Comparison of ENCODE assay signal across 20 cellular contexts in genomic region chr4:2237267-2237666, GRCh38. TPM values are rescaled to one million over a fixed set of nuclear protein-coding genes. Genes with fewer than 3 reads are reported as not detected.
A peak's percentile ranks its signal among the peaks of the same experiment; 100 is the strongest.
DNase-seq lines count a peak whose midpoint lies in the region; ATAC-seq, FAIRE-seq and TF ChIP-seq lines count a peak whose summit lies in the region.
"Had no signal": no experiment of that assay in that cellular context is flagged by ENCODE, and none has a peak within 500 bp of the region (broad histone marks: within the 10 kb centered on the region; RNA-seq: fewer than 3 reads in every experiment).

No MANE protein-coding gene starts in this region.

- H3K27ac Mint-ChIP-seq in activated CD8-positive, alpha-beta memory T cell treated with anti-CD3 and anti-CD28 coated beads, Interleukin-2, amount 10 ng/mL, durations not matched to agents 7 days and 5 days: peak overlapping the region; percentile 67
- H3K27ac Mint-ChIP-seq in CD8-positive, alpha-beta memory T cell: peak overlapping the region in 3 of 8 donors; percentile 30 to 85 (median 74)
- no peak overlapping the region for H3K27ac Mint-ChIP-seq in activated CD4-positive, alpha-beta memory T cell treated with anti-CD3 and anti-CD28 coated beads for 36 hours
- no peak overlapping the region for H3K27ac Mint-ChIP-seq in nephron

- CTCF ChIA-PET in activated CD8-positive, alpha-beta memory T cell treated with anti-CD3 and anti-CD28 coated beads, Interleukin-2, amount 10 ng/mL, durations not matched to agents 7 days and 5 days (lab: Charles Lee): interaction anchor here (1.3 to 3.0 kb wide), 2 partner anchors 17 to 182 kb away, joined by 3 to 24 read pairs; partner anchors contain the start of genes CFAP99 and ZFYVE28
- CTCF ChIA-PET in CD8-positive, alpha-beta memory T cell (lab: Charles Lee): interaction anchor here (0.7 to 3.1 kb wide), 3 partner anchors 9 to 183 kb away, joined by 3 to 11 read pairs (median 4); no protein-coding TSS in a partner anchor
- CTCF ChIA-PET in activated CD4-positive, alpha-beta memory T cell treated with anti-CD3 and anti-CD28 coated beads for 36 hours (lab: Charles Lee): interaction anchor here (1.1 to 4.0 kb wide), 3 partner anchors 17 to 204 kb away, joined by 3 to 19 read pairs (median 8); partner anchors contain the start of gene CFAP99

- H3K4me3 ChIP-seq in CD8-positive, alpha-beta memory T cell (ENCODE audit: low read length): no peak overlapping the region
- H3K4me3 ChIP-seq in lower lobe of right lung (no peak overlapping the region), pancreas (no peak overlapping the region)
- H3K4me3 ChIP-seq: esophagus squamous epithelium, psoas muscle had no signal

- DNase-seq in activated CD8-positive, alpha-beta memory T cell treated with anti-CD3 and anti-CD28 coated beads, Interleukin-2, amount 10 ng/mL, durations not matched to agents 7 days and 5 days: no peak
- no peak for DNase-seq in activated CD8-positive, alpha-beta memory T cell treated with anti-CD3 and anti-CD28 coated beads for 24 hours
- DNase-seq in CD8-positive, alpha-beta memory T cell: no peak
- DNase-seq in activated CD4-positive, alpha-beta memory T cell treated with anti-CD3 and anti-CD28 coated beads for 36 hours: no peak
- no peak for DNase-seq in lower lobe of right lung
- no peak for DNase-seq in NCI-H2196 treated with DMSO at 0.1 percent for 48 hours (lab: John Stamatoyannopoulos, UW; ENCODE audit: unreplicated experiment)
- no peak for DNase-seq in pancreas
- DNase-seq: ACHN; amniotic stem cell; DMS53; esophagus squamous epithelium; H9; mesenchymal stem cell; NCI-H748 treated with DMSO at 0.1 percent for 48 hours; psoas muscle; stimulated activated CD4-positive, alpha-beta T cell treated with anti-CD3 and anti-CD28 coated beads, Interleukin-4, amount 100 ng/mL, for 4 hours; substantia nigra had no signal

- POLR2A ChIA-PET in CD8-positive, alpha-beta memory T cell (lab: Charles Lee): interaction anchor here (0.6 kb wide), 1 partner anchor 216 kb away, joined by 3 read pairs; no protein-coding TSS in a partner anchor
- POLR2A ChIA-PET in activated CD4-positive, alpha-beta memory T cell treated with anti-CD3 and anti-CD28 coated beads for 36 hours (lab: Charles Lee): no interaction called here

- H3K9me3 Mint-ChIP-seq in activated CD8-positive, alpha-beta memory T cell treated with anti-CD3 and anti-CD28 coated beads, Interleukin-2, amount 10 ng/mL, durations not matched to agents 7 days and 5 days (ENCODE audit: low read depth): no peaks in the 10 kb centered on the region
- H3K9me3 Mint-ChIP-seq in CD8-positive, alpha-beta memory T cell: no peaks in the 10 kb centered on the region
- no peaks in the 10 kb centered on the region for H3K9me3 Mint-ChIP-seq in activated CD4-positive, alpha-beta memory T cell treated with anti-CD3 and anti-CD28 coated beads for 36 hours
- no peaks in the 10 kb centered on the region for H3K9me3 Mint-ChIP-seq in nephron
- H3K9me3 Mint-ChIP-seq: CD14-positive monocyte, H9 had no signal

- H3K4me1 Mint-ChIP-seq in activated CD8-positive, alpha-beta memory T cell treated with anti-CD3 and anti-CD28 coated beads, Interleukin-2, amount 10 ng/mL, durations not matched to agents 7 days and 5 days: peaks cover 55% of the 10 kb centered on the region
- H3K4me1 Mint-ChIP-seq in CD8-positive, alpha-beta memory T cell: peaks cover 59 to 84% (median 84%) of the 10 kb centered on the region in 3 donors
- peaks cover 56% of the 10 kb centered on the region for H3K4me1 Mint-ChIP-seq in activated CD4-positive, alpha-beta memory T cell treated with anti-CD3 and anti-CD28 coated beads for 36 hours (ENCODE audit: low read depth)
- peaks cover 26% of the 10 kb centered on the region for H3K4me1 Mint-ChIP-seq in nephron

- no peak for FAIRE-seq in pancreas (lab: Jason Lieb, UNC)
- FAIRE-seq: urothelium cell line had no signal

- WGBS in pancreas, 2 donors: 78% methylated on average over 2 of the region's 2 CpGs

- no peaks in the 10 kb centered on the region for H3K27me3 ChIP-seq in CD8-positive, alpha-beta memory T cell (ENCODE audit: insufficient read depth, low read length, poor library complexity, severe bottlenecking)
- H3K27me3 ChIP-seq in lower lobe of right lung (ENCODE audit: low read depth) (no peaks in the 10 kb centered on the region), pancreas (no peaks in the 10 kb centered on the region)
- H3K27me3 ChIP-seq: esophagus squamous epithelium had no signal

- intact Hi-C loops in activated CD4-positive, alpha-beta memory T cell treated with anti-CD3 and anti-CD28 coated beads for 36 hours (cut with micrococcal nuclease): no loop called here
- intact Hi-C loops in lower lobe of right lung (cut with DNase I): no loop called here
- intact Hi-C loops in pancreas (cut with DNase I): no loop called here

- H3K9me3 ChIP-seq in CD8-positive, alpha-beta memory T cell (ENCODE audit: low read length): no peaks in the 10 kb centered on the region
- H3K9me3 ChIP-seq in lower lobe of right lung: no peaks in the 10 kb centered on the region
- H3K9me3 ChIP-seq in pancreas: no peaks in the 10 kb centered on the region
- H3K9me3 ChIP-seq: esophagus squamous epithelium, psoas muscle had no signal

- H3K27ac ChIP-seq in CD8-positive, alpha-beta memory T cell (ENCODE audit: low read depth, low read length): no peak overlapping the region
- H3K27ac ChIP-seq in lower lobe of right lung (no peak overlapping the region), pancreas (no peak overlapping the region)
- H3K27ac ChIP-seq: esophagus squamous epithelium, psoas muscle had no signal

- ATAC-seq in activated CD8-positive, alpha-beta memory T cell treated with anti-CD3 and anti-CD28 coated beads, Interleukin-2, amount 10 ng/mL, durations not matched to agents 7 days and 5 days: no peak
- ATAC-seq in lower lobe of right lung (no peak), pancreas (no peak)
- ATAC-seq: psoas muscle had no signal

- H3K36me3 Mint-ChIP-seq in activated CD8-positive, alpha-beta memory T cell treated with anti-CD3 and anti-CD28 coated beads, Interleukin-2, amount 10 ng/mL, durations not matched to agents 7 days and 5 days: peaks cover 50% of the 10 kb centered on the region
- peaks cover 0 to 80% (median 11%) of the 10 kb centered on the region in 3 donors for H3K36me3 Mint-ChIP-seq in CD8-positive, alpha-beta memory T cell
- peaks cover 39% of the 10 kb centered on the region for H3K36me3 Mint-ChIP-seq in activated CD4-positive, alpha-beta memory T cell treated with anti-CD3 and anti-CD28 coated beads for 36 hours
- H3K36me3 Mint-ChIP-seq in nephron (ENCODE audit: low read depth): peaks cover 28% of the 10 kb centered on the region

- TF ChIP-seq CTCF in nephron (IDR thresholded peaks at IDR 0.05; ENCODE audit: unreplicated experiment in 3 of 3) (no peak), lower lobe of right lung (IDR thresholded peaks at IDR 0.05) (no peak), pancreas (IDR thresholded peaks at IDR 0.05) (no peak)

- no peaks in the 10 kb centered on the region for H3K27me3 Mint-ChIP-seq in activated CD8-positive, alpha-beta memory T cell treated with anti-CD3 and anti-CD28 coated beads, Interleukin-2, amount 10 ng/mL, durations not matched to agents 7 days and 5 days
- H3K27me3 Mint-ChIP-seq in CD8-positive, alpha-beta memory T cell: peaks cover 0 to 2% of the 10 kb centered on the region in 2 donors
- H3K27me3 Mint-ChIP-seq in activated CD4-positive, alpha-beta memory T cell treated with anti-CD3 and anti-CD28 coated beads for 36 hours: no peaks in the 10 kb centered on the region
- no peaks in the 10 kb centered on the region for H3K27me3 Mint-ChIP-seq in nephron (ENCODE audit: low read depth)

- peak overlapping the region; percentile 22 for H3K4me3 Mint-ChIP-seq in activated CD8-positive, alpha-beta memory T cell treated with anti-CD3 and anti-CD28 coated beads, Interleukin-2, amount 10 ng/mL, durations not matched to agents 7 days and 5 days
- H3K4me3 Mint-ChIP-seq in CD8-positive, alpha-beta memory T cell: peak overlapping the region in 5 of 7 donors; percentile 8 to 69 (median 36)
- peak overlapping the region; percentile 2 for H3K4me3 Mint-ChIP-seq in activated CD4-positive, alpha-beta memory T cell treated with anti-CD3 and anti-CD28 coated beads for 36 hours
- peak overlapping the region; percentile 12 to 55 (median 18) for H3K4me3 Mint-ChIP-seq in nephron
- H3K4me3 Mint-ChIP-seq: CD14-positive monocyte had no signal

- peaks cover 39% of the 10 kb centered on the region for H3K4me1 ChIP-seq in CD8-positive, alpha-beta memory T cell (ENCODE audit: insufficient read depth, low read length)
- H3K4me1 ChIP-seq in lower lobe of right lung (peaks cover 42% of the 10 kb centered on the region), pancreas (peaks cover 7 to 31% (median 12%) of the 10 kb centered on the region in 3 donors)

- peaks cover 19% of the 10 kb centered on the region for H3K36me3 ChIP-seq in CD8-positive, alpha-beta memory T cell (ENCODE audit: insufficient read depth, low read length)
- peaks cover 50% of the 10 kb centered on the region for H3K36me3 ChIP-seq in lower lobe of right lung
- H3K36me3 ChIP-seq in pancreas: no peaks in the 10 kb centered on the region

RNA-seq across cellular contexts. Expression of gene HAUS3, which starts 4.7 kb away (rescaled TPM):
- 10 to 100 TPM; 29.8 to 34.5 TPM for total RNA-seq in activated CD8-positive, alpha-beta memory T cell treated with anti-CD3 and anti-CD28 coated beads, Interleukin-2, amount 10 ng/mL, durations not matched to agents 7 days and 5 days
- 10 to 100 TPM; 23.8 to 23.9 TPM for total RNA-seq in CD8-positive, alpha-beta memory T cell
- 26.6 TPM for polyA plus RNA-seq in CD8-positive, alpha-beta memory T cell
- total RNA-seq in activated CD4-positive, alpha-beta memory T cell treated with anti-CD3 and anti-CD28 coated beads for 36 hours: 10 to 100 TPM; 20.2 to 20.3 TPM
- 12.3 TPM for total RNA-seq in lower lobe of right lung
- 1 to 10 TPM; 4.1 to 7.9 (median 5.7) TPM for total RNA-seq in pancreas
- polyA plus RNA-seq in pancreas: 1 to 10 TPM; 8.5 to 9.6 TPM

RNA-seq across cellular contexts. Expression of gene POLN, which starts 4.7 kb away (rescaled TPM):
- 1 to 10 TPM; 5.5 to 5.6 TPM for total RNA-seq in activated CD8-positive, alpha-beta memory T cell treated with anti-CD3 and anti-CD28 coated beads, Interleukin-2, amount 10 ng/mL, durations not matched to agents 7 days and 5 days
- 1 to 10 TPM; 1.5 to 1.6 TPM for total RNA-seq in CD8-positive, alpha-beta memory T cell
- 0.55 TPM for polyA plus RNA-seq in CD8-positive, alpha-beta memory T cell
- 1 to 10 TPM; 2.7 to 4.0 TPM for total RNA-seq in activated CD4-positive, alpha-beta memory T cell treated with anti-CD3 and anti-CD28 coated beads for 36 hours
- 2.2 TPM for total RNA-seq in lower lobe of right lung
- 1 to 10 TPM in 5 of 6 donors, under 1 TPM in 1; 0.95 to 2.3 (median 1.9) TPM for total RNA-seq in pancreas
- 1 to 10 TPM; 2.5 to 3.6 TPM for polyA plus RNA-seq in pancreas

RNA-seq across cellular contexts. Expression of gene MXD4, which starts 24.6 kb away (rescaled TPM):
- 10 to 100 TPM; 13.7 to 14.3 TPM for total RNA-seq in activated CD8-positive, alpha-beta memory T cell treated with anti-CD3 and anti-CD28 coated beads, Interleukin-2, amount 10 ng/mL, durations not matched to agents 7 days and 5 days
- total RNA-seq in CD8-positive, alpha-beta memory T cell: 10 to 100 TPM; 10.2 to 12.2 TPM
- polyA plus RNA-seq in CD8-positive, alpha-beta memory T cell: 47.2 TPM
- 1 to 10 TPM; 3.6 to 4.9 TPM for total RNA-seq in activated CD4-positive, alpha-beta memory T cell treated with anti-CD3 and anti-CD28 coated beads for 36 hours
- total RNA-seq in lower lobe of right lung (74.3 TPM), pancreas (10 to 100 TPM; 14.8 to 35.8 (median 24.7) TPM)
- 10 to 100 TPM; 29.6 to 51.4 TPM for polyA plus RNA-seq in pancreas
